Comparison of ENCODE assay signal across 8 cellular contexts in genomic region chr20:57397693-57398108, GRCh38. TPM values are rescaled to one million over a fixed set of nuclear protein-coding genes. Genes with fewer than 3 reads are reported as not detected.
DNase-seq lines count a peak whose midpoint lies in the region; ATAC-seq, FAIRE-seq and TF ChIP-seq lines count a peak whose summit lies in the region.

No MANE protein-coding gene starts in this region.

- TF ChIP-seq CTCF in mucosa of descending colon (IDR thresholded peaks at IDR 0.05) (no peak), A673 (conservative IDR thresholded peaks at IDR 0.05; ENCODE audit: low read depth, low read length) (no peak)

- no peak overlapping the region for H3K4me3 ChIP-seq in mucosa of descending colon
- H3K4me3 ChIP-seq in A673 (ENCODE audit: low read depth, low read length, poor library complexity, severe bottlenecking) = no peak overlapping the region

- no peaks in the 10 kb centered on the region for H3K9me3 Mint-ChIP-seq in activated T-helper 1 cell treated with anti-CD3 and anti-CD28 coated beads, Interleukin-12 subunit alpha, Interleukin-12 subunit beta, Interleukin-2, Interleukin-4 antibody, amounts not matched to agents 30 ng/mL and 10 ng/mL and 1 ng/mL, durations not matched to agents 14 hours and 24 hours and 36 hours

- no TSS peak for BruUV-seq in A673 (replicated peaks; lab: Mats Ljungman, UMichigan)

- peak overlapping the region; percentile 94 for H3K27ac Mint-ChIP-seq in activated T-helper 1 cell treated with anti-CD3 and anti-CD28 coated beads, Interleukin-12 subunit alpha, Interleukin-12 subunit beta, Interleukin-2, Interleukin-4 antibody, amounts not matched to agents 30 ng/mL and 10 ng/mL and 1 ng/mL, durations not matched to agents 14 hours and 24 hours and 36 hours

- POLR2A ChIA-PET in A673 (lab: Charles Lee; ENCODE audit: low non-redundant PET) = no interaction called here

- no peaks in the 10 kb centered on the region for H3K9me3 ChIP-seq in mucosa of descending colon
- no peaks in the 10 kb centered on the region for H3K9me3 ChIP-seq in A673 (ENCODE audit: low read depth, low read length, poor library complexity, severe bottlenecking)

- H3K4me1 ChIP-seq in mucosa of descending colon (ENCODE audit: low read depth) (peaks cover 52% of the 10 kb centered on the region), A673 (ENCODE audit: insufficient read depth, low read length, poor library complexity, severe bottlenecking) (peaks cover 4% of the 10 kb centered on the region)

- H3K27me3 ChIP-seq in A673 (replicated peaks; ENCODE audit: insufficient read depth, low read depth, low read length, poor library complexity) = no peaks in the 10 kb centered on the region

- peak; percentile 0 for ATAC-seq in GM18867 (IDR thresholded peaks at IDR 0.05; ENCODE audit: unreplicated experiment)
- ATAC-seq in HG03520 (IDR thresholded peaks at IDR 0.05; ENCODE audit: unreplicated experiment) = peak; percentile 5
- peak; percentile 5 for ATAC-seq in mucosa of descending colon
- no peak for ATAC-seq in HG03097 (IDR thresholded peaks at IDR 0.05; ENCODE audit: low FRiP score, unreplicated experiment)

- intact Hi-C loops in activated T-helper 1 cell treated with anti-CD3 and anti-CD28 coated beads, Interleukin-12 subunit alpha, Interleukin-12 subunit beta, Interleukin-2, Interleukin-4 antibody, amounts not matched to agents 30 ng/mL and 10 ng/mL and 1 ng/mL, durations not matched to agents 14 hours and 24 hours and 36 hours (cut with micrococcal nuclease) = loop anchor here (5.0 to 10.0 kb wide), 4 partner anchors 987 to 1767 kb away; partner anchors contain the start of genes AURKA, CSTF1, NPEPL1 and VAPB
- intact Hi-C loops in mucosa of descending colon (cut with DNase I, micrococcal nuclease) (no loop called here), A673 (cut with micrococcal nuclease; ENCODE audit: unreplicated experiment) (no loop called here)

- no peak overlapping the region for H3K27ac ChIP-seq in A673 (ENCODE audit: low read depth, low read length, poor library complexity, severe bottlenecking)

- peaks cover 70% of the 10 kb centered on the region for H3K36me3 Mint-ChIP-seq in activated T-helper 1 cell treated with anti-CD3 and anti-CD28 coated beads, Interleukin-12 subunit alpha, Interleukin-12 subunit beta, Interleukin-2, Interleukin-4 antibody, amounts not matched to agents 30 ng/mL and 10 ng/mL and 1 ng/mL, durations not matched to agents 14 hours and 24 hours and 36 hours (ENCODE audit: low read depth)

- H3K27me3 Mint-ChIP-seq in activated T-helper 1 cell treated with anti-CD3 and anti-CD28 coated beads, Interleukin-12 subunit alpha, Interleukin-12 subunit beta, Interleukin-2, Interleukin-4 antibody, amounts not matched to agents 30 ng/mL and 10 ng/mL and 1 ng/mL, durations not matched to agents 14 hours and 24 hours and 36 hours (ENCODE audit: insufficient read depth) = no peaks in the 10 kb centered on the region

- CTCF ChIA-PET in A673 (lab: Charles Lee) = no interaction called here

- FAIRE-seq in frontal cortex (lab: Jason Lieb, UNC) = no peak

- DNase-seq in activated T-helper 1 cell treated with anti-CD3 and anti-CD28 coated beads, Interleukin-12 subunit alpha, Interleukin-12 subunit beta, Interleukin-2, Interleukin-4 antibody, amounts not matched to agents 30 ng/mL and 10 ng/mL and 1 ng/mL, durations not matched to agents 14 hours and 24 hours and 36 hours (ENCODE audit: low spot score) = peak; percentile 36
- peak; percentile 46 to 83 (median 55) for DNase-seq in mucosa of descending colon
- no peak for DNase-seq in NCI-H2107 (lab: John Stamatoyannopoulos, UW)
- no peak for DNase-seq in frontal cortex (ENCODE audit: low spot score in 2 of 2)
- no peak for DNase-seq in A673 (ENCODE audit: low spot score)

- H3K36me3 ChIP-seq in mucosa of descending colon (ENCODE audit: low read depth) = no peaks in the 10 kb centered on the region
- H3K36me3 ChIP-seq in A673 (ENCODE audit: insufficient read depth, low read length, poor library complexity, severe bottlenecking) = peaks cover 44% of the 10 kb centered on the region

- H3K4me1 Mint-ChIP-seq in activated T-helper 1 cell treated with anti-CD3 and anti-CD28 coated beads, Interleukin-12 subunit alpha, Interleukin-12 subunit beta, Interleukin-2, Interleukin-4 antibody, amounts not matched to agents 30 ng/mL and 10 ng/mL and 1 ng/mL, durations not matched to agents 14 hours and 24 hours and 36 hours (ENCODE audit: low read depth) = peaks cover 68% of the 10 kb centered on the region

- H3K4me3 Mint-ChIP-seq in activated T-helper 1 cell treated with anti-CD3 and anti-CD28 coated beads, Interleukin-12 subunit alpha, Interleukin-12 subunit beta, Interleukin-2, Interleukin-4 antibody, amounts not matched to agents 30 ng/mL and 10 ng/mL and 1 ng/mL, durations not matched to agents 14 hours and 24 hours and 36 hours = peak overlapping the region; percentile 80

RNA-seq across cellular contexts. Expression of gene RBM38, which starts 6.5 kb away (rescaled TPM):
- total RNA-seq in activated T-helper 1 cell treated with anti-CD3 and anti-CD28 coated beads, Interleukin-12 subunit alpha, Interleukin-12 subunit beta, Interleukin-2, Interleukin-4 antibody, amounts not matched to agents 30 ng/mL and 10 ng/mL and 1 ng/mL, durations not matched to agents 14 hours and 24 hours and 36 hours = 90.4 and 92.5 TPM in 2 replicates
- 10 to 100 TPM; 29.5 to 85.5 (median 36.8) TPM for total RNA-seq in mucosa of descending colon
- 10.6 TPM for total RNA-seq in frontal cortex
- 51.7 and 52.7 TPM in 2 replicates for total RNA-seq in A673 (2021)

RNA-seq across cellular contexts. Expression of gene RAE1, which starts 46.6 kb away (rescaled TPM):
- total RNA-seq in activated T-helper 1 cell treated with anti-CD3 and anti-CD28 coated beads, Interleukin-12 subunit alpha, Interleukin-12 subunit beta, Interleukin-2, Interleukin-4 antibody, amounts not matched to agents 30 ng/mL and 10 ng/mL and 1 ng/mL, durations not matched to agents 14 hours and 24 hours and 36 hours = 54.4 and 59.2 TPM in 2 replicates
- total RNA-seq in mucosa of descending colon = 10 to 100 TPM; 17.6 to 21.0 (median 19.9) TPM
- total RNA-seq in frontal cortex = 31.8 TPM
- 59.4 and 70.9 TPM in 2 replicates for total RNA-seq in A673 (2021)

Comparison
In these comparisons a context has a peak if more than half of its experiments do, and no peak if none do; other contexts are left out.
1. DNase-seq: peak in activated T-helper 1 cell treated with anti-CD3 and anti-CD28 coated beads, Interleukin-12 subunit alpha, Interleukin-12 subunit beta, Interleukin-2, Interleukin-4 antibody, amounts not matched to agents 30 ng/mL and 10 ng/mL and 1 ng/mL, durations not matched to agents 14 hours and 24 hours and 36 hours (single experiment) and mucosa of descending colon (3 of 3); none in NCI-H2107 (single experiment), frontal cortex (0 of 2) and A673 (single experiment).